In genomic region chr4:26296021-26296420, GRCh38 we compare ENCODE assay signal across 19 cellular contexts.
"Had no signal": no experiment of that assay in that cellular context is flagged by ENCODE, and none has a peak within 500 bp of the region (broad histone marks: within the 10 kb centered on the region; RNA-seq: fewer than 3 reads in every experiment).

No MANE protein-coding gene starts in this region.

- H3K27ac ChIP-seq: KMS-11, SJSA1, SK-N-MC had no signal

- H3K9me3 ChIP-seq: SJSA1 had no signal

- H3K4me3 ChIP-seq: K562, SJSA1, SK-N-MC had no signal

- H3K36me3 ChIP-seq: SJSA1 had no signal

- DNase-seq: Kasumi-1, MM.1S, NCI-H1092 treated with DMSO at 0.1 percent for 48 hours, NCI-H187, NCI-H2029, NCI-H2081 treated with DMSO at 0.1 percent for 48 hours, NCI-H2227 treated with DMSO at 0.1 percent for 48 hours, NCI-H524, NCI-H526 treated with DMSO at 0.1 percent for 48 hours, NCI-H748 treated with DMSO at 0.1 percent for 48 hours, Right ventricle myocardium superior, RPMI8226, SIG-M5, T-cell had no signal

- H3K9ac ChIP-seq: KMS-11 had no signal

- ATAC-seq: HepG2, K562, T-cell had no signal

- H3K27me3 ChIP-seq: SJSA1 had no signal

- H3K4me2 ChIP-seq: KMS-11 had no signal
